Comparison of ENCODE assay signal across 18 cellular contexts in genomic region chr2:96918754-96919550, GRCh38. TPM values are rescaled to one million over a fixed set of nuclear protein-coding genes. Genes with fewer than 3 reads are reported as not detected.
DNase-seq lines count a peak whose midpoint lies in the region; ATAC-seq and TF ChIP-seq lines count a peak whose summit lies in the region.
"Had no signal": no experiment of that assay in that cellular context is flagged by ENCODE, and none has a peak within 500 bp of the region (broad histone marks: within the 10 kb centered on the region; RNA-seq: fewer than 3 reads in every experiment).

No MANE protein-coding gene starts in this region.

- H3K27ac ChIP-seq in right atrium auricular region (no peak overlapping the region), trophoblast cell (ENCODE audit: low read depth, low read length) (peak overlapping the region; percentile 95), brain microvascular endothelial cell (no peak overlapping the region)
- H3K27ac ChIP-seq: SK-N-MC had no signal

- H2AFZ ChIP-seq in trophoblast cell (ENCODE audit: insufficient read depth, low read length, poor library complexity), result peak overlapping the region; percentile 11

- intact Hi-C loops in Right ventricle myocardium superior (cut with DNase I) (no loop called here), posterior vena cava (cut with DNase I) (no loop called here)

- H4K8ac ChIP-seq in trophoblast cell (ENCODE audit: low read depth, low read length), result peak overlapping the region; percentile 22

- peak overlapping the region; percentile 52 for H2BK5ac ChIP-seq in trophoblast cell (ENCODE audit: low read depth, low read length, poor library complexity)

- H4K12ac ChIP-seq in trophoblast cell (ENCODE audit: low read depth, low read length), result no peak overlapping the region

- H3K27me3 ChIP-seq in right atrium auricular region (no peaks in the 10 kb centered on the region), trophoblast cell (ENCODE audit: insufficient read depth, low read length) (no peaks in the 10 kb centered on the region), brain microvascular endothelial cell (replicated peaks) (no peaks in the 10 kb centered on the region)
- H3K27me3 ChIP-seq: MG63 had no signal

- peak overlapping the region; percentile 49 for H2BK120ac ChIP-seq in trophoblast cell (ENCODE audit: insufficient read depth, low read length, poor library complexity)

- no peak for ATAC-seq in Right ventricle myocardium superior (ENCODE audit: poor library complexity)

- H3K23ac ChIP-seq in trophoblast cell (ENCODE audit: low read length), result no peak overlapping the region

- H3K4me3 ChIP-seq in right atrium auricular region (no peak overlapping the region), trophoblast cell (ENCODE audit: low read depth, low read length) (no peak overlapping the region), brain microvascular endothelial cell (ENCODE audit: low read depth, low read length) (no peak overlapping the region)
- H3K4me3 ChIP-seq: MG63, SK-N-MC had no signal

- peaks cover 4% of the 10 kb centered on the region for H3K79me2 ChIP-seq in trophoblast cell (ENCODE audit: control insufficient read depth, insufficient read depth, low read length, poor library complexity)

- H3K18ac ChIP-seq in trophoblast cell (ENCODE audit: low read length), result peak overlapping the region; percentile 26

- H2AK5ac ChIP-seq in trophoblast cell (ENCODE audit: low read length), result peak overlapping the region; percentile 8

- H3K36me3 ChIP-seq in right atrium auricular region, result no peaks in the 10 kb centered on the region
- H3K36me3 ChIP-seq in trophoblast cell (ENCODE audit: control insufficient read depth in 1 of 2, insufficient read depth in 2 of 2, low read length in 2 of 2), result no peaks in the 10 kb centered on the region
- H3K36me3 ChIP-seq in brain microvascular endothelial cell (replicated peaks), result no peaks in the 10 kb centered on the region
- H3K36me3 ChIP-seq: MG63 had no signal

- H3K79me1 ChIP-seq in trophoblast cell (ENCODE audit: low read length), result peaks cover 33% of the 10 kb centered on the region

- DNase-seq in Right ventricle myocardium superior (peak; percentile 19), right atrium auricular region (ENCODE audit: low spot score) (no peak), OCI-M1 (lab: John Stamatoyannopoulos, UW) (peak; percentile 94), erythroblast (lab: John Stamatoyannopoulos, UW) (peak; percentile 75 to 92), trophoblast cell (peak; percentile 56 to 87), brain microvascular endothelial cell (no peak), kidney tubule cell (ENCODE audit: low spot score) (no peak), posterior vena cava (ENCODE audit: low spot score) (no peak)
- DNase-seq: DND-41, GOT3, Kasumi-1, MG63, NCI-H1048, NCI-H1436 treated with DMSO at 0.1 percent for 48 hours, NCI-H2029, NCI-H69, SHP77 had no signal

- H3K9me3 ChIP-seq in right atrium auricular region, result no peaks in the 10 kb centered on the region
- peaks cover 3% of the 10 kb centered on the region for H3K9me3 ChIP-seq in trophoblast cell (ENCODE audit: insufficient read depth, low read depth, low read length)

- peak overlapping the region; percentile 74 for H2BK12ac ChIP-seq in trophoblast cell (ENCODE audit: low read length)

- peaks cover 0 to 15% of the 10 kb centered on the region in 2 donors for H3K4me1 ChIP-seq in right atrium auricular region
- H3K4me1 ChIP-seq in trophoblast cell (ENCODE audit: control insufficient read depth in 1 of 2, insufficient read depth in 2 of 2, low read length in 2 of 2), result peaks cover 26 to 30% of the 10 kb centered on the region in 2 experiments

- H3K9ac ChIP-seq in trophoblast cell (ENCODE audit: low read length), result no peak overlapping the region

- no CpG with 5 or more reads among the region's 19 CpGs for WGBS in trophoblast cell (ENCODE audit: extremely low coverage, insufficient coverage, insufficient read length)

- no peak for TF ChIP-seq POLR2A in erythroblast (IDR thresholded peaks at IDR 0.05; ENCODE audit: low read length)

- no peak for TF ChIP-seq CTCF in right atrium auricular region (IDR thresholded peaks at IDR 0.05)
- TF ChIP-seq CTCF in brain microvascular endothelial cell (IDR thresholded peaks at IDR 0.05; ENCODE audit: low read depth, low read length, missing control alignments), result no peak

- H3K14ac ChIP-seq in trophoblast cell (ENCODE audit: low read length), result peak overlapping the region; percentile 45

- peak overlapping the region; percentile 14 for H3K4me2 ChIP-seq in trophoblast cell (ENCODE audit: low read length)

- in situ Hi-C loops in brain microvascular endothelial cell (cut with HindIII; ENCODE audit: low pct_ligation_motif_present, low sequenced_read_pairs), result no loop called here

- peak overlapping the region; percentile 28 for H3K4ac ChIP-seq in trophoblast cell (ENCODE audit: low read depth, low read length)

- peak overlapping the region; percentile 95 for H4K91ac ChIP-seq in trophoblast cell (ENCODE audit: low read depth, low read length)

RNA-seq across cellular contexts. Expression of gene SEMA4C, which starts 49.1 kb away (rescaled TPM):
- total RNA-seq in Right ventricle myocardium superior (18.2 TPM), right atrium auricular region (10 to 100 TPM; 12.0 to 23.3 TPM), posterior vena cava (10 to 100 TPM; 35.0 to 41.6 TPM)
- polyA plus RNA-seq in trophoblast cell (2013), result 157 and 161 TPM in 2 replicates

Comparison
In these comparisons a context has a peak if more than half of its experiments do, and no peak if none do; other contexts are left out.
1. DNase-seq: peak in Right ventricle myocardium superior (single experiment), OCI-M1 (single experiment), erythroblast (2 of 2) and trophoblast cell (2 of 2); none in right atrium auricular region (single experiment), brain microvascular endothelial cell (single experiment), kidney tubule cell (single experiment) and posterior vena cava (single experiment).